In the genomic region with DNA sequence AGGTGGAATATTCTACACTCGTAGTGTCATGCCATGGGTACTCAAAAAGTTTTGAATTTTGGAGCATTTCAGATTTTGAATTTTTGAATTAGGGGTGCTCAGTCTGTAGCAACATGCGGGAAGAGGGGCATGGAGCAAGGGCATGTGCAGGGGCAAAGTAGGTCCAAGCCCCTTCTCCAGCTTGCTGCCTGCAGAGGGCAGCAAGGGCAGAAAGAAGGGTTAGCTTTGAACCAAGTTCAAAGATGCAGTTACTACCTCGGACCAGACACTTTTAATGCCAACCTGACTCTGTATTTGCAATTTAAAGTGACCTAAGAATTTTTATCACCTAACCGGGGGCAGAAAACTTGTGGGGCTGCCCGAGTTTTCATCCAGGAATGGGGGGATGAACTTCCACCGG, we compare ENCODE assay signal across 9 cellular contexts.
A peak's percentile ranks its signal among the peaks of the same experiment; 100 is the strongest.
DNase-seq lines count a peak whose midpoint lies in the region; ATAC-seq and TF ChIP-seq lines count a peak whose summit lies in the region.
"Had no signal": no experiment of that assay in that cellular context is flagged by ENCODE, and none has a peak within 500 bp of the region (broad histone marks: within the 10 kb centered on the region; RNA-seq: fewer than 3 reads in every experiment).

No MANE protein-coding gene starts in this region.

- CTCF ChIA-PET in activated CD4-positive, alpha-beta memory T cell treated with anti-CD3 and anti-CD28 coated beads, Interleukin-2, amount 10 ng/mL, durations not matched to agents 7 days and 5 days (lab: Charles Lee) = interaction anchor here (0.6 to 2.1 kb wide), 7 partner anchors 9 to 278 kb away, joined by 3 to 12 read pairs (median 3); no protein-coding TSS in a partner anchor
- CTCF ChIA-PET in activated CD4-positive, alpha-beta memory T cell treated with anti-CD3 and anti-CD28 coated beads for 36 hours (lab: Charles Lee) = interaction anchor here (0.8 to 1.5 kb wide), 4 partner anchors 9 to 293 kb away, joined by 3 to 6 read pairs (median 4); no protein-coding TSS in a partner anchor

- H3K9me3 Mint-ChIP-seq in activated CD4-positive, alpha-beta memory T cell treated with anti-CD3 and anti-CD28 coated beads, Interleukin-2, amount 10 ng/mL, durations not matched to agents 7 days and 5 days = no peaks in the 10 kb centered on the region
- no peaks in the 10 kb centered on the region for H3K9me3 Mint-ChIP-seq in activated CD4-positive, alpha-beta memory T cell treated with anti-CD3 and anti-CD28 coated beads for 36 hours
- no peaks in the 10 kb centered on the region for H3K9me3 Mint-ChIP-seq in activated naive CD8-positive, alpha-beta T cell treated with anti-CD3 and anti-CD28 coated beads, Interleukin-2, amount 50 U/mL, for 24 hours
- H3K9me3 Mint-ChIP-seq: activated T-helper 17 cell treated with anti-CD3 and anti-CD28 coated beads, Interleukin-2, amount 50 U/mL, for 72 hours had no signal

- no peak overlapping the region for H3K4me3 Mint-ChIP-seq in activated CD4-positive, alpha-beta memory T cell treated with anti-CD3 and anti-CD28 coated beads, Interleukin-2, amount 10 ng/mL, durations not matched to agents 7 days and 5 days
- H3K4me3 Mint-ChIP-seq in activated CD4-positive, alpha-beta memory T cell treated with anti-CD3 and anti-CD28 coated beads for 36 hours = no peak overlapping the region
- H3K4me3 Mint-ChIP-seq in activated naive CD8-positive, alpha-beta T cell treated with anti-CD3 and anti-CD28 coated beads, Interleukin-2, amount 50 U/mL, for 24 hours = no peak overlapping the region
- H3K4me3 Mint-ChIP-seq: activated T-helper 17 cell treated with anti-CD3 and anti-CD28 coated beads, Interleukin-2, amount 50 U/mL, for 72 hours had no signal

- peaks cover 16% of the 10 kb centered on the region for H3K27me3 Mint-ChIP-seq in activated CD4-positive, alpha-beta memory T cell treated with anti-CD3 and anti-CD28 coated beads, Interleukin-2, amount 10 ng/mL, durations not matched to agents 7 days and 5 days
- peaks cover 4% of the 10 kb centered on the region for H3K27me3 Mint-ChIP-seq in activated CD4-positive, alpha-beta memory T cell treated with anti-CD3 and anti-CD28 coated beads for 36 hours
- H3K27me3 Mint-ChIP-seq in activated naive CD8-positive, alpha-beta T cell treated with anti-CD3 and anti-CD28 coated beads, Interleukin-2, amount 50 U/mL, for 24 hours = peaks cover 22% of the 10 kb centered on the region

- peak; percentile 33; the same call in 1 of the 2 replicates for TF ChIP-seq CTCF in LNCAP (IDR thresholded peaks at IDR 0.05)

- ATAC-seq in sciatic nerve = no peak
- ATAC-seq in activated naive CD8-positive, alpha-beta T cell treated with anti-CD3 and anti-CD28 coated beads, Interleukin-2, amount 50 U/mL, for 24 hours = no peak
- ATAC-seq: activated T-helper 17 cell treated with anti-CD3 and anti-CD28 coated beads, Interleukin-2, amount 50 U/mL, for 72 hours had no signal

- intact Hi-C loops in activated CD4-positive, alpha-beta memory T cell treated with anti-CD3 and anti-CD28 coated beads for 36 hours (cut with micrococcal nuclease) = loop anchor here (5.0 kb wide), 1 partner anchor 259 kb away; no protein-coding TSS in a partner anchor
- intact Hi-C loops in sciatic nerve (cut with DNase I) = no loop called here

- peaks cover 12% of the 10 kb centered on the region for H3K4me1 Mint-ChIP-seq in activated CD4-positive, alpha-beta memory T cell treated with anti-CD3 and anti-CD28 coated beads, Interleukin-2, amount 10 ng/mL, durations not matched to agents 7 days and 5 days
- H3K4me1 Mint-ChIP-seq in activated CD4-positive, alpha-beta memory T cell treated with anti-CD3 and anti-CD28 coated beads for 36 hours (ENCODE audit: low read depth) = peaks cover 8% of the 10 kb centered on the region
- no peaks in the 10 kb centered on the region for H3K4me1 Mint-ChIP-seq in activated naive CD8-positive, alpha-beta T cell treated with anti-CD3 and anti-CD28 coated beads, Interleukin-2, amount 50 U/mL, for 24 hours
- H3K4me1 Mint-ChIP-seq: activated T-helper 17 cell treated with anti-CD3 and anti-CD28 coated beads, Interleukin-2, amount 50 U/mL, for 72 hours had no signal

- POLR2A ChIA-PET in activated CD4-positive, alpha-beta memory T cell treated with anti-CD3 and anti-CD28 coated beads, Interleukin-2, amount 10 ng/mL, durations not matched to agents 7 days and 5 days (lab: Charles Lee) = interaction anchor here (1.5 kb wide), 1 partner anchor 10 kb away, joined by 3 read pairs; no protein-coding TSS in a partner anchor
- POLR2A ChIA-PET in activated CD4-positive, alpha-beta memory T cell treated with anti-CD3 and anti-CD28 coated beads for 36 hours (lab: Charles Lee) = no interaction called here

- peak; percentile 20 for DNase-seq in activated CD4-positive, alpha-beta memory T cell treated with anti-CD3 and anti-CD28 coated beads, Interleukin-2, amount 10 ng/mL, durations not matched to agents 7 days and 5 days
- no peak for DNase-seq in activated CD4-positive, alpha-beta memory T cell treated with anti-CD3 and anti-CD28 coated beads for 36 hours
- DNase-seq in dermis blood vessel endothelial cell (peak; percentile 39), sciatic nerve (ENCODE audit: low spot score) (peak; percentile 21), epidermal melanocyte (ENCODE audit: insufficient read length, low spot score) (no peak), mucosa of gallbladder (ENCODE audit: low spot score) (no peak)
- no peak for DNase-seq in activated naive CD8-positive, alpha-beta T cell treated with anti-CD3 and anti-CD28 coated beads, Interleukin-2, amount 50 U/mL, for 24 hours

- no peak overlapping the region for H3K27ac Mint-ChIP-seq in activated CD4-positive, alpha-beta memory T cell treated with anti-CD3 and anti-CD28 coated beads, Interleukin-2, amount 10 ng/mL, durations not matched to agents 7 days and 5 days
- H3K27ac Mint-ChIP-seq in activated CD4-positive, alpha-beta memory T cell treated with anti-CD3 and anti-CD28 coated beads for 36 hours = no peak overlapping the region
- H3K27ac Mint-ChIP-seq in activated naive CD8-positive, alpha-beta T cell treated with anti-CD3 and anti-CD28 coated beads, Interleukin-2, amount 50 U/mL, for 24 hours = no peak overlapping the region
- H3K27ac Mint-ChIP-seq: activated T-helper 17 cell treated with anti-CD3 and anti-CD28 coated beads, Interleukin-2, amount 50 U/mL, for 72 hours had no signal

- H3K36me3 Mint-ChIP-seq in activated CD4-positive, alpha-beta memory T cell treated with anti-CD3 and anti-CD28 coated beads, Interleukin-2, amount 10 ng/mL, durations not matched to agents 7 days and 5 days (ENCODE audit: low read depth) = no peaks in the 10 kb centered on the region
- H3K36me3 Mint-ChIP-seq in activated CD4-positive, alpha-beta memory T cell treated with anti-CD3 and anti-CD28 coated beads for 36 hours = no peaks in the 10 kb centered on the region
- no peaks in the 10 kb centered on the region for H3K36me3 Mint-ChIP-seq in activated naive CD8-positive, alpha-beta T cell treated with anti-CD3 and anti-CD28 coated beads, Interleukin-2, amount 50 U/mL, for 24 hours (ENCODE audit: low read depth)

Comparison
In these comparisons a context has a peak if more than half of its experiments do, and no peak if none do; other contexts are left out.
1. DNase-seq: peak in activated CD4-positive, alpha-beta memory T cell treated with anti-CD3 and anti-CD28 coated beads, Interleukin-2, amount 10 ng/mL, durations not matched to agents 7 days and 5 days (single experiment), dermis blood vessel endothelial cell (single experiment) and sciatic nerve (single experiment); none in activated CD4-positive, alpha-beta memory T cell treated with anti-CD3 and anti-CD28 coated beads for 36 hours (single experiment), epidermal melanocyte (single experiment), mucosa of gallbladder (single experiment) and activated naive CD8-positive, alpha-beta T cell treated with anti-CD3 and anti-CD28 coated beads, Interleukin-2, amount 50 U/mL, for 24 hours (single experiment).